15 cellular contexts compared by ENCODE assay signal in genomic region chr5:179505636-179506261, GRCh38. TPM values are rescaled to one million over a fixed set of nuclear protein-coding genes. Genes with fewer than 3 reads are reported as not detected.
A peak's percentile ranks its signal among the peaks of the same experiment; 100 is the strongest.
DNase-seq lines count a peak whose midpoint lies in the region; ATAC-seq, FAIRE-seq and TF ChIP-seq lines count a peak whose summit lies in the region.
"Had no signal": no experiment of that assay in that cellular context is flagged by ENCODE, and none has a peak within 500 bp of the region (broad histone marks: within the 10 kb centered on the region; RNA-seq: fewer than 3 reads in every experiment).

No MANE protein-coding gene starts in this region.

- H3K27ac ChIP-seq in RWPE2 (ENCODE audit: poor library complexity, severe bottlenecking) (no peak overlapping the region), osteoblast (ENCODE audit: low read depth, low read length) (no peak overlapping the region)
- H3K27ac ChIP-seq: 22Rv1 had no signal

- no peaks in the 10 kb centered on the region for H3K79me2 ChIP-seq in osteoblast (ENCODE audit: insufficient read depth, low read length)

- TF ChIP-seq CTCF in RWPE2 (IDR thresholded peaks at IDR 0.05; ENCODE audit: poor library complexity, severe bottlenecking) (no peak), osteoblast (IDR thresholded peaks at IDR 0.05; ENCODE audit: extremely low read depth, low read depth, low read length) (no peak)

- H2AFZ ChIP-seq in osteoblast (ENCODE audit: low read length), result no peak overlapping the region

- H3K9me3 ChIP-seq in RWPE2 (ENCODE audit: severe bottlenecking), result no peaks in the 10 kb centered on the region
- no peaks in the 10 kb centered on the region for H3K9me3 ChIP-seq in osteoblast (ENCODE audit: low read depth, low read length)

- peak; percentile 50 for DNase-seq in activated effector memory CD4-positive, alpha-beta T cell treated with anti-CD3 and anti-CD28 coated beads, Interleukin-2, amount 50 U/mL, for 16 hours
- DNase-seq in activated effector memory CD4-positive, alpha-beta T cell treated with Interleukin-2 at 50 U/mL for 16 hours, result no peak
- DNase-seq in RWPE2 (ENCODE audit: low spot score) (no peak), osteoblast (ENCODE audit: insufficient read length, low spot score, missing footprints) (peak; percentile 51), GM12891 (ENCODE audit: insufficient read length, low spot score) (no peak), NCI-H510A (lab: John Stamatoyannopoulos, UW) (no peak)
- DNase-seq in effector CD4-positive, alpha-beta T cell, result no peak
- DNase-seq: CD8-positive, alpha-beta T cell; COR-L47; DMS153; DND-41; GDM1 had no signal

- H3K4me1 ChIP-seq in RWPE2 (ENCODE audit: insufficient read depth, poor library complexity, severe bottlenecking) (no peaks in the 10 kb centered on the region), osteoblast (ENCODE audit: insufficient read depth, low read length) (no peaks in the 10 kb centered on the region)

- ATAC-seq in RWPE2 (ENCODE audit: low read depth), result peak; percentile 25; the same call in 1 of the 3 replicates
- ATAC-seq: CD8-positive, alpha-beta T cell had no signal

- H3K27me3 ChIP-seq in RWPE2 (ENCODE audit: insufficient read depth, poor library complexity, severe bottlenecking) (no peaks in the 10 kb centered on the region), osteoblast (ENCODE audit: insufficient read depth, low read length) (no peaks in the 10 kb centered on the region)

- no peak for TF ChIP-seq POLR2A in GM12891 (IDR thresholded peaks at IDR 0.05; ENCODE audit: low read depth, low read length)

- H3K4me2 ChIP-seq in osteoblast (ENCODE audit: insufficient read depth, low read length), result no peak overlapping the region

- H3K36me3 ChIP-seq in RWPE2 (ENCODE audit: low read depth), result no peaks in the 10 kb centered on the region
- H3K36me3 ChIP-seq in osteoblast (ENCODE audit: insufficient read depth, low read length), result no peaks in the 10 kb centered on the region

- no peak for FAIRE-seq in GM12891 (lab: Jason Lieb, UNC)
- FAIRE-seq: D721Med, H54 had no signal

- H3K4me3 ChIP-seq in RWPE2 (ENCODE audit: severe bottlenecking) (no peak overlapping the region), osteoblast (ENCODE audit: insufficient read depth, low read length) (no peak overlapping the region)

- H4K20me1 ChIP-seq in osteoblast (ENCODE audit: insufficient read depth, low read length), result no peaks in the 10 kb centered on the region

TF ChIP-seq in GM12891, 5 proteins besides CTCF, POLR2A, EP300 and RAD21:
- TF ChIP-seq PAX5 (IDR thresholded peaks at IDR 0.05; ENCODE audit: insufficient read depth, low read length, severe bottlenecking) (no peak), POU2F2 (IDR thresholded peaks at IDR 0.05; ENCODE audit: low read depth, low read length) (no peak), TAF1 (IDR thresholded peaks at IDR 0.05; ENCODE audit: low read depth, low read length) (no peak), SPI1 (IDR thresholded peaks at IDR 0.05; ENCODE audit: low read depth, low read length) (no peak), POLR2AphosphoS5 (IDR thresholded peaks at IDR 0.05; ENCODE audit: low read depth, low read length) (no peak)

RNA-seq across cellular contexts. Expression of gene RUFY1, which starts 44.6 kb away (rescaled TPM):
- total RNA-seq in osteoblast, result 51.8 and 54.2 TPM in 2 replicates
- 16.9 TPM for polyA plus RNA-seq in GM12891 (2012; ENCODE audit: low read depth, missing spikeins)

Comparison
In these comparisons a context has a peak if more than half of its experiments do, and no peak if none do; other contexts are left out.
1. DNase-seq: peak in activated effector memory CD4-positive, alpha-beta T cell treated with anti-CD3 and anti-CD28 coated beads, Interleukin-2, amount 50 U/mL, for 16 hours (single experiment) and osteoblast (single experiment); none in activated effector memory CD4-positive, alpha-beta T cell treated with Interleukin-2 at 50 U/mL for 16 hours (single experiment), RWPE2 (single experiment), GM12891 (single experiment), NCI-H510A (single experiment) and effector CD4-positive, alpha-beta T cell (single experiment).